Comparison of ENCODE assay signal across 1 cellular context in the genomic region with DNA sequence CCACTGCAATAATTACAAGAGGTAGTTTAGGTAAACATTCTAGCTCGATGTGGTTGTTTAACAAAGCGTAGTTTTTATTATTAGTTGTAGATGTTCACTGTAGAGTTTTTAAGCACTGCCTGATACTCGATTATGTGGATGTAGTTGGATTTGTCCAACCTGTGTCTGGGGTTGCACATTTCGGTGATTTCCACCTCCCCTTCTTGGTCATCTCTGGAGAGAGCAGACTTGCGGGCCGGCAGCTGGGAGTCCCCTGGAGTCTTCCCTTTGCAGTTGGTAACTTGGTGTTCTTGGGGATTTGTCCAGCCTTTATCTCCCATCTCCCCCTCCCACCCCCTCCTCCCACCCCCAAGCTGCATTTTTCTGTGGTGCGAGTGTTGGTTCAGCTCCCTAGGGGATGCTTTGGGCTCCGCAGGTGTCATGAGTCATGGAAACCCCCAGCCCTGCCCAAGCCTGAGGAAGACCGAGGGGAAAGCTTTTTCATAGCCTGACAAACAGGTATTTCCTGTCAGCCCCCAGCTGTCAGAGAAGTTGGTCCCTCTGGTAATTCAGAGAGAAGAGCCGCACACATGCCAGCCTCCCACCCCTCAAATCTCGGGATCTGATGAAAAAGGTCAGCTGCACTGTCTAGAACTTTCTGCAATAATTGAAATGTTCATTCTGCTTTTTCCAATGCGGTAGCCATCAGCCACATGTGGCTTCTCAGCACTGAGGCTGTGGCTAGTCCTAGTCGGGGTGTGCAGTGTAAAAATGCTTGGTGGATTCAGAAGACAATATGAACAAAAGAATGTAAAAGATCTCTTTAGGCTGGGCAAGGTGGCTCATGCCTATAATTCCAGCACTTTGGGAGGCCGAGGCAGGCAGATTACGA.
TF ChIP-seq lines count a peak whose summit lies in the region.

No MANE protein-coding gene starts in this region.

TF ChIP-seq in GM12878, 131 proteins besides CTCF, POLR2A, EP300 and RAD21 (continued from another document and continues in another):
- TF ChIP-seq, protein P1, sequence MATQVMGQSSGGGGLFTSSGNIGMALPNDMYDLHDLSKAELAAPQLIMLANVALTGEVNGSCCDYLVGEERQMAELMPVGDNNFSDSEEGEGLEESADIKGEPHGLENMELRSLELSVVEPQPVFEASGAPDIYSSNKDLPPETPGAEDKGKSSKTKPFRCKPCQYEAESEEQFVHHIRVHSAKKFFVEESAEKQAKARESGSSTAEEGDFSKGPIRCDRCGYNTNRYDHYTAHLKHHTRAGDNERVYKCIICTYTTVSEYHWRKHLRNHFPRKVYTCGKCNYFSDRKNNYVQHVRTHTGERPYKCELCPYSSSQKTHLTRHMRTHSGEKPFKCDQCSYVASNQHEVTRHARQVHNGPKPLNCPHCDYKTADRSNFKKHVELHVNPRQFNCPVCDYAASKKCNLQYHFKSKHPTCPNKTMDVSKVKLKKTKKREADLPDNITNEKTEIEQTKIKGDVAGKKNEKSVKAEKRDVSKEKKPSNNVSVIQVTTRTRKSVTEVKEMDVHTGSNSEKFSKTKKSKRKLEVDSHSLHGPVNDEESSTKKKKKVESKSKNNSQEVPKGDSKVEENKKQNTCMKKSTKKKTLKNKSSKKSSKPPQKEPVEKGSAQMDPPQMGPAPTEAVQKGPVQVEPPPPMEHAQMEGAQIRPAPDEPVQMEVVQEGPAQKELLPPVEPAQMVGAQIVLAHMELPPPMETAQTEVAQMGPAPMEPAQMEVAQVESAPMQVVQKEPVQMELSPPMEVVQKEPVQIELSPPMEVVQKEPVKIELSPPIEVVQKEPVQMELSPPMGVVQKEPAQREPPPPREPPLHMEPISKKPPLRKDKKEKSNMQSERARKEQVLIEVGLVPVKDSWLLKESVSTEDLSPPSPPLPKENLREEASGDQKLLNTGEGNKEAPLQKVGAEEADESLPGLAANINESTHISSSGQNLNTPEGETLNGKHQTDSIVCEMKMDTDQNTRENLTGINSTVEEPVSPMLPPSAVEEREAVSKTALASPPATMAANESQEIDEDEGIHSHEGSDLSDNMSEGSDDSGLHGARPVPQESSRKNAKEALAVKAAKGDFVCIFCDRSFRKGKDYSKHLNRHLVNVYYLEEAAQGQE (IDR thresholded peaks at IDR 0.05; ENCODE audit: low read depth, low read length): no peak
- no peak for TF ChIP-seq NR2C2 (IDR thresholded peaks at IDR 0.05; ENCODE audit: borderline replicate concordance, control insufficient read depth, insufficient read length, low read depth)
- TF ChIP-seq ZNF622 (IDR thresholded peaks at IDR 0.05): no peak
- TF ChIP-seq, protein P2, sequence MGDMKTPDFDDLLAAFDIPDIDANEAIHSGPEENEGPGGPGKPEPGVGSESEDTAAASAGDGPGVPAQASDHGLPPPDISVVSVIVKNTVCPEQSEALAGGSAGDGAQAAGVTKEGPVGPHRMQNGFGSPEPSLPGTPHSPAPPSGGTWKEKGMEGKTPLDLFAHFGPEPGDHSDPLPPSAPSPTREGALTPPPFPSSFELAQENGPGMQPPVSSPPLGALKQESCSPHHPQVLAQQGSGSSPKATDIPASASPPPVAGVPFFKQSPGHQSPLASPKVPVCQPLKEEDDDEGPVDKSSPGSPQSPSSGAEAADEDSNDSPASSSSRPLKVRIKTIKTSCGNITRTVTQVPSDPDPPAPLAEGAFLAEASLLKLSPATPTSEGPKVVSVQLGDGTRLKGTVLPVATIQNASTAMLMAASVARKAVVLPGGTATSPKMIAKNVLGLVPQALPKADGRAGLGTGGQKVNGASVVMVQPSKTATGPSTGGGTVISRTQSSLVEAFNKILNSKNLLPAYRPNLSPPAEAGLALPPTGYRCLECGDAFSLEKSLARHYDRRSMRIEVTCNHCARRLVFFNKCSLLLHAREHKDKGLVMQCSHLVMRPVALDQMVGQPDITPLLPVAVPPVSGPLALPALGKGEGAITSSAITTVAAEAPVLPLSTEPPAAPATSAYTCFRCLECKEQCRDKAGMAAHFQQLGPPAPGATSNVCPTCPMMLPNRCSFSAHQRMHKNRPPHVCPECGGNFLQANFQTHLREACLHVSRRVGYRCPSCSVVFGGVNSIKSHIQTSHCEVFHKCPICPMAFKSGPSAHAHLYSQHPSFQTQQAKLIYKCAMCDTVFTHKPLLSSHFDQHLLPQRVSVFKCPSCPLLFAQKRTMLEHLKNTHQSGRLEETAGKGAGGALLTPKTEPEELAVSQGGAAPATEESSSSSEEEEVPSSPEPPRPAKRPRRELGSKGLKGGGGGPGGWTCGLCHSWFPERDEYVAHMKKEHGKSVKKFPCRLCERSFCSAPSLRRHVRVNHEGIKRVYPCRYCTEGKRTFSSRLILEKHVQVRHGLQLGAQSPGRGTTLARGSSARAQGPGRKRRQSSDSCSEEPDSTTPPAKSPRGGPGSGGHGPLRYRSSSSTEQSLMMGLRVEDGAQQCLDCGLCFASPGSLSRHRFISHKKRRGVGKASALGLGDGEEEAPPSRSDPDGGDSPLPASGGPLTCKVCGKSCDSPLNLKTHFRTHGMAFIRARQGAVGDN (IDR thresholded peaks at IDR 0.05): peak; percentile 69
- TF ChIP-seq CHD2 (IDR thresholded peaks at IDR 0.05; ENCODE audit: borderline replicate concordance, low read depth, low read length): peak; percentile 30; the same call in 1 of the 2 replicates
- TF ChIP-seq FOXK2 (IDR thresholded peaks at IDR 0.05): no peak
- peak; percentile 47; the same call in 1 of the 2 replicates for TF ChIP-seq PAX5 (IDR thresholded peaks at IDR 0.05; ENCODE audit: borderline replicate concordance, low read depth, low read length)
- peak; percentile 51; the same call in 1 of the 2 replicates for TF ChIP-seq JUNB (IDR thresholded peaks at IDR 0.05)
- TF ChIP-seq, protein P3, sequence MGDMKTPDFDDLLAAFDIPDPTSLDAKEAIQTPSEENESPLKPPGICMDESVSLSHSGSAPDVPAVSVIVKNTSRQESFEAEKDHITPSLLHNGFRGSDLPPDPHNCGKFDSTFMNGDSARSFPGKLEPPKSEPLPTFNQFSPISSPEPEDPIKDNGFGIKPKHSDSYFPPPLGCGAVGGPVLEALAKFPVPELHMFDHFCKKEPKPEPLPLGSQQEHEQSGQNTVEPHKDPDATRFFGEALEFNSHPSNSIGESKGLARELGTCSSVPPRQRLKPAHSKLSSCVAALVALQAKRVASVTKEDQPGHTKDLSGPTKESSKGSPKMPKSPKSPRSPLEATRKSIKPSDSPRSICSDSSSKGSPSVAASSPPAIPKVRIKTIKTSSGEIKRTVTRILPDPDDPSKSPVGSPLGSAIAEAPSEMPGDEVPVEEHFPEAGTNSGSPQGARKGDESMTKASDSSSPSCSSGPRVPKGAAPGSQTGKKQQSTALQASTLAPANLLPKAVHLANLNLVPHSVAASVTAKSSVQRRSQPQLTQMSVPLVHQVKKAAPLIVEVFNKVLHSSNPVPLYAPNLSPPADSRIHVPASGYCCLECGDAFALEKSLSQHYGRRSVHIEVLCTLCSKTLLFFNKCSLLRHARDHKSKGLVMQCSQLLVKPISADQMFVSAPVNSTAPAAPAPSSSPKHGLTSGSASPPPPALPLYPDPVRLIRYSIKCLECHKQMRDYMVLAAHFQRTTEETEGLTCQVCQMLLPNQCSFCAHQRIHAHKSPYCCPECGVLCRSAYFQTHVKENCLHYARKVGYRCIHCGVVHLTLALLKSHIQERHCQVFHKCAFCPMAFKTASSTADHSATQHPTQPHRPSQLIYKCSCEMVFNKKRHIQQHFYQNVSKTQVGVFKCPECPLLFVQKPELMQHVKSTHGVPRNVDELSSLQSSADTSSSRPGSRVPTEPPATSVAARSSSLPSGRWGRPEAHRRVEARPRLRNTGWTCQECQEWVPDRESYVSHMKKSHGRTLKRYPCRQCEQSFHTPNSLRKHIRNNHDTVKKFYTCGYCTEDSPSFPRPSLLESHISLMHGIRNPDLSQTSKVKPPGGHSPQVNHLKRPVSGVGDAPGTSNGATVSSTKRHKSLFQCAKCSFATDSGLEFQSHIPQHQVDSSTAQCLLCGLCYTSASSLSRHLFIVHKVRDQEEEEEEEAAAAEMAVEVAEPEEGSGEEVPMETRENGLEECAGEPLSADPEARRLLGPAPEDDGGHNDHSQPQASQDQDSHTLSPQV (IDR thresholded peaks at IDR 0.05): no peak
- TF ChIP-seq SMAD1 (IDR thresholded peaks at IDR 0.05; ENCODE audit: low read depth, partially characterized antibody): no peak
- 0 out of 2 replicates have a peak, but pooled peaks have one; percentile 53 for TF ChIP-seq RB1 (IDR thresholded peaks at IDR 0.05; ENCODE audit: borderline replicate concordance)
- TF ChIP-seq ATF7 (IDR thresholded peaks at IDR 0.05; ENCODE audit: low read depth): peak; percentile 58; the same call in 1 of the 2 replicates
- TF ChIP-seq FOXM1 (IDR thresholded peaks at IDR 0.05; ENCODE audit: low read depth, low read length): peak; percentile 67; the same call in 1 of the 2 replicates
- TF ChIP-seq, protein P4, sequence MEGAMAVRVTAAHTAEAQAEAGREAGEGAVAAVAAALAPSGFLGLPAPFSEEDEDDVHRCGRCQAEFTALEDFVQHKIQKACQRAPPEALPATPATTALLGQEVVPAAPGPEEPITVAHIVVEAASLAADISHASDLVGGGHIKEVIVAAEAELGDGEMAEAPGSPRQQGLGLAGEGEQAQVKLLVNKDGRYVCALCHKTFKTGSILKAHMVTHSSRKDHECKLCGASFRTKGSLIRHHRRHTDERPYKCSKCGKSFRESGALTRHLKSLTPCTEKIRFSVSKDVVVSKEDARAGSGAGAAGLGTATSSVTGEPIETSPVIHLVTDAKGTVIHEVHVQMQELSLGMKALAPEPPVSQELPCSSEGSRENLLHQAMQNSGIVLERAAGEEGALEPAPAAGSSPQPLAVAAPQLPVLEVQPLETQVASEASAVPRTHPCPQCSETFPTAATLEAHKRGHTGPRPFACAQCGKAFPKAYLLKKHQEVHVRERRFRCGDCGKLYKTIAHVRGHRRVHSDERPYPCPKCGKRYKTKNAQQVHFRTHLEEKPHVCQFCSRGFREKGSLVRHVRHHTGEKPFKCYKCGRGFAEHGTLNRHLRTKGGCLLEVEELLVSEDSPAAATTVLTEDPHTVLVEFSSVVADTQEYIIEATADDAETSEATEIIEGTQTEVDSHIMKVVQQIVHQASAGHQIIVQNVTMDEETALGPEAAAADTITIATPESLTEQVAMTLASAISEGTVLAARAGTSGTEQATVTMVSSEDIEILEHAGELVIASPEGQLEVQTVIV (IDR thresholded peaks at IDR 0.05; ENCODE audit: borderline replicate concordance, partially characterized antibody): no peak
- TF ChIP-seq PML (IDR thresholded peaks at IDR 0.05; ENCODE audit: low read length): no peak
- TF ChIP-seq, protein P5, sequence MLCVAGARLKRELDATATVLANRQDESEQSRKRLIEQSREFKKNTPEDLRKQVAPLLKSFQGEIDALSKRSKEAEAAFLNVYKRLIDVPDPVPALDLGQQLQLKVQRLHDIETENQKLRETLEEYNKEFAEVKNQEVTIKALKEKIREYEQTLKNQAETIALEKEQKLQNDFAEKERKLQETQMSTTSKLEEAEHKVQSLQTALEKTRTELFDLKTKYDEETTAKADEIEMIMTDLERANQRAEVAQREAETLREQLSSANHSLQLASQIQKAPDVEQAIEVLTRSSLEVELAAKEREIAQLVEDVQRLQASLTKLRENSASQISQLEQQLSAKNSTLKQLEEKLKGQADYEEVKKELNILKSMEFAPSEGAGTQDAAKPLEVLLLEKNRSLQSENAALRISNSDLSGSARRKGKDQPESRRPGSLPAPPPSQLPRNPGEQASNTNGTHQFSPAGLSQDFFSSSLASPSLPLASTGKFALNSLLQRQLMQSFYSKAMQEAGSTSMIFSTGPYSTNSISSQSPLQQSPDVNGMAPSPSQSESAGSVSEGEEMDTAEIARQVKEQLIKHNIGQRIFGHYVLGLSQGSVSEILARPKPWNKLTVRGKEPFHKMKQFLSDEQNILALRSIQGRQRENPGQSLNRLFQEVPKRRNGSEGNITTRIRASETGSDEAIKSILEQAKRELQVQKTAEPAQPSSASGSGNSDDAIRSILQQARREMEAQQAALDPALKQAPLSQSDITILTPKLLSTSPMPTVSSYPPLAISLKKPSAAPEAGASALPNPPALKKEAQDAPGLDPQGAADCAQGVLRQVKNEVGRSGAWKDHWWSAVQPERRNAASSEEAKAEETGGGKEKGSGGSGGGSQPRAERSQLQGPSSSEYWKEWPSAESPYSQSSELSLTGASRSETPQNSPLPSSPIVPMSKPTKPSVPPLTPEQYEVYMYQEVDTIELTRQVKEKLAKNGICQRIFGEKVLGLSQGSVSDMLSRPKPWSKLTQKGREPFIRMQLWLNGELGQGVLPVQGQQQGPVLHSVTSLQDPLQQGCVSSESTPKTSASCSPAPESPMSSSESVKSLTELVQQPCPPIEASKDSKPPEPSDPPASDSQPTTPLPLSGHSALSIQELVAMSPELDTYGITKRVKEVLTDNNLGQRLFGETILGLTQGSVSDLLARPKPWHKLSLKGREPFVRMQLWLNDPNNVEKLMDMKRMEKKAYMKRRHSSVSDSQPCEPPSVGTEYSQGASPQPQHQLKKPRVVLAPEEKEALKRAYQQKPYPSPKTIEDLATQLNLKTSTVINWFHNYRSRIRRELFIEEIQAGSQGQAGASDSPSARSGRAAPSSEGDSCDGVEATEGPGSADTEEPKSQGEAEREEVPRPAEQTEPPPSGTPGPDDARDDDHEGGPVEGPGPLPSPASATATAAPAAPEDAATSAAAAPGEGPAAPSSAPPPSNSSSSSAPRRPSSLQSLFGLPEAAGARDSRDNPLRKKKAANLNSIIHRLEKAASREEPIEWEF (IDR thresholded peaks at IDR 0.05; ENCODE audit: insufficient replicate concordance, low read depth, low read length): peak; percentile 27
- peak; percentile 41 for TF ChIP-seq SP1 (IDR thresholded peaks at IDR 0.05; ENCODE audit: low read depth, low read length)
- peak; percentile 46 for TF ChIP-seq RELA (IDR thresholded peaks at IDR 0.05; ENCODE audit: borderline replicate concordance, partially characterized antibody)
- TF ChIP-seq BCL11A (IDR thresholded peaks at IDR 0.05; ENCODE audit: low read depth, low read length): peak; percentile 60
- peak; percentile 52; the same call in 1 of the 2 replicates for TF ChIP-seq SIN3A (IDR thresholded peaks at IDR 0.05; ENCODE audit: low read depth, low read length)
- TF ChIP-seq SPI1 (IDR thresholded peaks at IDR 0.05; ENCODE audit: borderline replicate concordance, insufficient read depth, low read depth, low read length): no peak
- TF ChIP-seq MTA2 (IDR thresholded peaks at IDR 0.05; ENCODE audit: low read depth): 0 out of 2 replicates have a peak, but pooled peaks have one; percentile 39
- TF ChIP-seq, protein P6, sequence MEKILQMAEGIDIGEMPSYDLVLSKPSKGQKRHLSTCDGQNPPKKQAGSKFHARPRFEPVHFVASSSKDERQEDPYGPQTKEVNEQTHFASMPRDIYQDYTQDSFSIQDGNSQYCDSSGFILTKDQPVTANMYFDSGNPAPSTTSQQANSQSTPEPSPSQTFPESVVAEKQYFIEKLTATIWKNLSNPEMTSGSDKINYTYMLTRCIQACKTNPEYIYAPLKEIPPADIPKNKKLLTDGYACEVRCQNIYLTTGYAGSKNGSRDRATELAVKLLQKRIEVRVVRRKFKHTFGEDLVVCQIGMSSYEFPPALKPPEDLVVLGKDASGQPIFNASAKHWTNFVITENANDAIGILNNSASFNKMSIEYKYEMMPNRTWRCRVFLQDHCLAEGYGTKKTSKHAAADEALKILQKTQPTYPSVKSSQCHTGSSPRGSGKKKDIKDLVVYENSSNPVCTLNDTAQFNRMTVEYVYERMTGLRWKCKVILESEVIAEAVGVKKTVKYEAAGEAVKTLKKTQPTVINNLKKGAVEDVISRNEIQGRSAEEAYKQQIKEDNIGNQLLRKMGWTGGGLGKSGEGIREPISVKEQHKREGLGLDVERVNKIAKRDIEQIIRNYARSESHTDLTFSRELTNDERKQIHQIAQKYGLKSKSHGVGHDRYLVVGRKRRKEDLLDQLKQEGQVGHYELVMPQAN (conservative IDR thresholded peaks at IDR 0.05): no peak; the same call in 1 of the 2 replicates
- no peak for TF ChIP-seq POLR2AphosphoS2 (IDR thresholded peaks at IDR 0.05; ENCODE audit: low read depth, low read length)
- TF ChIP-seq BACH1 (IDR thresholded peaks at IDR 0.05; ENCODE audit: borderline replicate concordance): no peak
- peak; percentile 54; the same call in 1 of the 2 replicates for TF ChIP-seq CREM (IDR thresholded peaks at IDR 0.05; ENCODE audit: low read depth)
- TF ChIP-seq SIX5 (IDR thresholded peaks at IDR 0.05; ENCODE audit: low read depth, low read length, severe bottlenecking): no peak
